In genomic region chr2:180196419-180196977, GRCh38 we compare ENCODE assay signal across 18 cellular contexts.
DNase-seq lines count a peak whose midpoint lies in the region; ATAC-seq and TF ChIP-seq lines count a peak whose summit lies in the region.
"Had no signal": no experiment of that assay in that cellular context is flagged by ENCODE, and none has a peak within 500 bp of the region (broad histone marks: within the 10 kb centered on the region; RNA-seq: fewer than 3 reads in every experiment).

No MANE protein-coding gene starts in this region.

- no peaks in the 10 kb centered on the region for H3K27me3 ChIP-seq in mammary epithelial cell (ENCODE audit: insufficient read depth, low read length)
- no peaks in the 10 kb centered on the region for H3K27me3 ChIP-seq in iPS-18a (ENCODE audit: control insufficient read depth, insufficient read depth, low read length)
- H3K27me3 ChIP-seq: esophagus squamous epithelium, sigmoid colon, upper lobe of right lung had no signal

- BruUV-seq in mammary epithelial cell (replicated peaks; lab: Mats Ljungman, UMichigan) (no TSS peak), MCF 10A (replicated peaks; lab: Mats Ljungman, UMichigan) (no TSS peak)

- no peaks in the 10 kb centered on the region for H3K79me2 ChIP-seq in mammary epithelial cell (ENCODE audit: insufficient read depth, low read length)

- H3K27ac ChIP-seq in mammary epithelial cell (ENCODE audit: insufficient read depth, low read depth, low read length) (no peak overlapping the region), iPS-18a (ENCODE audit: low read length) (no peak overlapping the region)
- H3K27ac ChIP-seq: coronary artery, esophagus squamous epithelium, sigmoid colon, upper lobe of right lung had no signal

- H4K20me1 ChIP-seq in mammary epithelial cell (ENCODE audit: insufficient read depth, low read length) = no peaks in the 10 kb centered on the region

- H3K4me2 ChIP-seq in mammary epithelial cell (ENCODE audit: insufficient read depth, low read depth, low read length) = no peak overlapping the region

- H3K9ac ChIP-seq in mammary epithelial cell (ENCODE audit: insufficient read depth, low read length) = no peak overlapping the region
- no peak overlapping the region for H3K9ac ChIP-seq in iPS-18a (ENCODE audit: low read length)

- ATAC-seq in stimulated activated naive CD8-positive, alpha-beta T cell treated with anti-CD3 and anti-CD28 coated beads, Interleukin-15, amount 100 ng/mL, for 72 hours = no peak
- ATAC-seq in GM21825 (IDR thresholded peaks at IDR 0.05; ENCODE audit: unreplicated experiment) (no peak), GM21423 (IDR thresholded peaks at IDR 0.05; ENCODE audit: unreplicated experiment) (no peak)
- ATAC-seq: activated CD8-positive, alpha-beta T cell treated with anti-CD3 and anti-CD28 coated beads, Interleukin-2, amount 10 ng/mL, durations not matched to agents 7 days and 5 days; stimulated activated naive B cell treated with anti-CD40 and anti-IgM and Interleukin-4, amounts not matched to agents 10 μg/mL and 1 μg/mL and 100 μg/mL, for 72 hours; upper lobe of right lung had no signal

- POLR2A ChIA-PET in MCF 10A (lab: Yijun Ruan, JAX) = no interaction called here

- DNase-seq in mammary epithelial cell (peak; percentile 39), MCF 10A (ENCODE audit: unreplicated experiment) (no peak), RKO (ENCODE audit: low spot score) (peak; percentile 27), HuH-7.5 (ENCODE audit: low spot score) (no peak)
- DNase-seq in stimulated activated naive CD8-positive, alpha-beta T cell treated with anti-CD3 and anti-CD28 coated beads, Interleukin-15, amount 100 ng/mL, for 72 hours = no peak
- DNase-seq: activated CD8-positive, alpha-beta T cell treated with anti-CD3 and anti-CD28 coated beads, Interleukin-2, amount 10 ng/mL, durations not matched to agents 7 days and 5 days; aorta; esophagus squamous epithelium; hippocampal formation; NCI-H2171 treated with DMSO at 0.1 percent for 48 hours; NK-92 treated with Interleukin-12 subunit alpha and Interleukin-12 subunit beta, amount 100 ng/mL, for 24 hours; sigmoid colon; stimulated activated naive B cell treated with anti-CD40 and anti-IgM and Interleukin-4, amounts not matched to agents 10 μg/mL and 1 μg/mL and 100 μg/mL, for 72 hours; upper lobe of right lung had no signal

- no peaks in the 10 kb centered on the region for H3K4me1 ChIP-seq in mammary epithelial cell (ENCODE audit: insufficient read depth, low read length)
- H3K4me1 ChIP-seq in iPS-18a (ENCODE audit: control insufficient read depth, low read depth, low read length) = peaks cover 11% of the 10 kb centered on the region
- H3K4me1 ChIP-seq: upper lobe of right lung had no signal

- H3K36me3 ChIP-seq in mammary epithelial cell (ENCODE audit: insufficient read depth, low read length) (no peaks in the 10 kb centered on the region), iPS-18a (ENCODE audit: control insufficient read depth, low read depth, low read length) (no peaks in the 10 kb centered on the region)
- H3K36me3 ChIP-seq: esophagus squamous epithelium, sigmoid colon, upper lobe of right lung had no signal

- peak overlapping the region; percentile 35 for H2AFZ ChIP-seq in mammary epithelial cell (ENCODE audit: low read depth, low read length)

- in situ Hi-C loops in mammary epithelial cell (cut with MboI; ENCODE audit: low sequenced_read_pairs in 2 of 2) = no loop called here

- H3K9me3 ChIP-seq in mammary epithelial cell (replicated peaks; ENCODE audit: insufficient read depth, low read length) (no peaks in the 10 kb centered on the region), iPS-18a (ENCODE audit: control insufficient read depth, low read depth, low read length) (no peaks in the 10 kb centered on the region)
- H3K9me3 ChIP-seq: esophagus squamous epithelium, sigmoid colon, upper lobe of right lung had no signal

- H3K27ac Mint-ChIP-seq in MCF 10A (ENCODE audit: low read depth, unreplicated experiment) = no peak overlapping the region
- peak overlapping the region in 1 of 2 donors; percentile 64 for H3K27ac Mint-ChIP-seq in stimulated activated naive CD8-positive, alpha-beta T cell treated with anti-CD3 and anti-CD28 coated beads, Interleukin-15, amount 100 ng/mL, for 72 hours
- H3K27ac Mint-ChIP-seq: activated CD8-positive, alpha-beta T cell treated with anti-CD3 and anti-CD28 coated beads, Interleukin-2, amount 10 ng/mL, durations not matched to agents 7 days and 5 days; stimulated activated naive B cell treated with anti-CD40 and anti-IgM and Interleukin-4, amounts not matched to agents 10 μg/mL and 1 μg/mL and 100 μg/mL, for 72 hours had no signal

- H3K4me3 Mint-ChIP-seq in MCF 10A (ENCODE audit: unreplicated experiment) = no peak overlapping the region
- no peak overlapping the region for H3K4me3 Mint-ChIP-seq in stimulated activated naive CD8-positive, alpha-beta T cell treated with anti-CD3 and anti-CD28 coated beads, Interleukin-15, amount 100 ng/mL, for 72 hours
- H3K4me3 Mint-ChIP-seq: activated CD8-positive, alpha-beta T cell treated with anti-CD3 and anti-CD28 coated beads, Interleukin-2, amount 10 ng/mL, durations not matched to agents 7 days and 5 days; stimulated activated naive B cell treated with anti-CD40 and anti-IgM and Interleukin-4, amounts not matched to agents 10 μg/mL and 1 μg/mL and 100 μg/mL, for 72 hours had no signal

- no peaks in the 10 kb centered on the region for H3K4me1 Mint-ChIP-seq in MCF 10A (ENCODE audit: insufficient read depth, unreplicated experiment)
- H3K4me1 Mint-ChIP-seq in stimulated activated naive CD8-positive, alpha-beta T cell treated with anti-CD3 and anti-CD28 coated beads, Interleukin-15, amount 100 ng/mL, for 72 hours = no peaks in the 10 kb centered on the region

- no peaks in the 10 kb centered on the region for H3K9me3 Mint-ChIP-seq in MCF 10A (ENCODE audit: unreplicated experiment)
- H3K9me3 Mint-ChIP-seq in stimulated activated naive CD8-positive, alpha-beta T cell treated with anti-CD3 and anti-CD28 coated beads, Interleukin-15, amount 100 ng/mL, for 72 hours = no peaks in the 10 kb centered on the region

- no peak for TF ChIP-seq CTCF in mammary epithelial cell (conservative IDR thresholded peaks at IDR 0.05 in 1 of 2, IDR thresholded peaks at IDR 0.05 in 1 of 2; ENCODE audit: extremely low read depth in 1 of 2, insufficient read depth in 1 of 2, low read depth in 1 of 2, low read length in 2 of 2)
- no peak for TF ChIP-seq CTCF in MCF 10A (IDR thresholded peaks at IDR 0.05; ENCODE audit: unreplicated experiment)

- H3K27me3 Mint-ChIP-seq in MCF 10A (ENCODE audit: insufficient read depth, unreplicated experiment) = no peaks in the 10 kb centered on the region
- no peaks in the 10 kb centered on the region for H3K27me3 Mint-ChIP-seq in stimulated activated naive CD8-positive, alpha-beta T cell treated with anti-CD3 and anti-CD28 coated beads, Interleukin-15, amount 100 ng/mL, for 72 hours

- H3K4me3 ChIP-seq in mammary epithelial cell (replicated peaks in 1 of 3; ENCODE audit: insufficient read depth in 1 of 3, low read depth in 2 of 3, low read length in 3 of 3) = no peak overlapping the region
- H3K4me3 ChIP-seq in iPS-18a (ENCODE audit: low read length) = peak overlapping the region; percentile 21
- H3K4me3 ChIP-seq: coronary artery, esophagus squamous epithelium, sigmoid colon, upper lobe of right lung had no signal

- WGBS in mammary epithelial cell (ENCODE audit: low coverage, missing lambda C conversion rate) = 69% methylated on average over 2 of the region's 2 CpGs

- no peaks in the 10 kb centered on the region for H3K36me3 Mint-ChIP-seq in MCF 10A (ENCODE audit: insufficient read depth, unreplicated experiment)
- H3K36me3 Mint-ChIP-seq: stimulated activated naive B cell treated with anti-CD40 and anti-IgM and Interleukin-4, amounts not matched to agents 10 μg/mL and 1 μg/mL and 100 μg/mL, for 72 hours had no signal

- intact Hi-C loops in mammary epithelial cell (cut with micrococcal nuclease) = no loop called here
- intact Hi-C loops in MCF 10A (cut with micrococcal nuclease) = no loop called here

- CTCF ChIA-PET in mammary epithelial cell (lab: Charles Lee; ENCODE audit: low non-redundant PET) = no interaction called here
- CTCF ChIA-PET in MCF 10A (lab: Yijun Ruan, JAX) = interaction anchor here (0.7 kb wide), 1 partner anchor 32 kb away, joined by 3 read pairs; no protein-coding TSS in a partner anchor

- dilution Hi-C loops in mammary epithelial cell (cut with HindIII; ENCODE audit: low sequenced_read_pairs) = no loop called here

Comparison
In these comparisons a context has a peak if more than half of its experiments do, and no peak if none do; other contexts are left out.
1. DNase-seq: peak in mammary epithelial cell (single experiment) and RKO (single experiment); none in MCF 10A (single experiment), stimulated activated naive CD8-positive, alpha-beta T cell treated with anti-CD3 and anti-CD28 coated beads, Interleukin-15, amount 100 ng/mL, for 72 hours (0 of 2) and HuH-7.5 (single experiment).